Comparison of ENCODE assay signal across 9 cellular contexts in genomic region chr14:105859717-105860614, GRCh38.
DNase-seq lines count a peak whose midpoint lies in the region; ATAC-seq and TF ChIP-seq lines count a peak whose summit lies in the region.
"Had no signal": no experiment of that assay in that cellular context is flagged by ENCODE, and none has a peak within 500 bp of the region (broad histone marks: within the 10 kb centered on the region; RNA-seq: fewer than 3 reads in every experiment).

No MANE protein-coding gene starts in this region.

- 52 to 80% methylated on average over 5 to 11 of the region's 11 CpGs for whole genome bisulfite sequencing in endodermal cell (ENCODE audit: insufficient coverage in 1 of 2, insufficient read length in 1 of 2), 2 experiments

- no peak overlapping the region for H3K27ac ChIP-seq in endodermal cell (ENCODE audit: low read depth, low read length)
- H3K27ac ChIP-seq: epithelial cell of prostate had no signal

- no peak overlapping the region for H3K27ac Mint-ChIP-seq in endodermal cell

- no peak overlapping the region for H3K4me3 Mint-ChIP-seq in endodermal cell

- no peak for ATAC-seq in stimulated activated naive CD8-positive, alpha-beta T cell treated with anti-CD3 and anti-CD28 coated beads, Interleukin-15, Interleukin-2, amounts not matched to agents 100 U/mL and 50 U/mL, for 24 hours
- no peak for ATAC-seq in GM21717 (IDR thresholded peaks at IDR 0.05; ENCODE audit: unreplicated experiment)
- ATAC-seq in HG02759 (IDR thresholded peaks at IDR 0.05; ENCODE audit: unreplicated experiment): no peak
- ATAC-seq in HG03442 (IDR thresholded peaks at IDR 0.05; ENCODE audit: unreplicated experiment): no peak

- H3K27me3 ChIP-seq in endodermal cell (ENCODE audit: control insufficient read depth, insufficient read depth, low read length, poor library complexity, severe bottlenecking): no peaks in the 10 kb centered on the region

- H3K9ac ChIP-seq in endodermal cell (ENCODE audit: extremely low read depth, low read length, poor library complexity, severe bottlenecking): no peak overlapping the region

- H3K27me3 Mint-ChIP-seq in endodermal cell (ENCODE audit: insufficient read depth): no peaks in the 10 kb centered on the region

- peaks cover 65% of the 10 kb centered on the region for H3K9me3 ChIP-seq in endodermal cell (ENCODE audit: control insufficient read depth, low read length)

- no peak for TF ChIP-seq CTCF in endodermal cell (conservative IDR thresholded peaks at IDR 0.05)

- H3K36me3 Mint-ChIP-seq in endodermal cell (ENCODE audit: low read depth): no peaks in the 10 kb centered on the region

- peak; percentile 46 for DNase-seq in activated CD4-positive, CD25-positive, alpha-beta regulatory T cell treated with anti-CD3 and anti-CD28 coated beads, Interleukin-2, amount 50 U/mL, for 72 hours
- DNase-seq in endodermal cell: peak; percentile 5
- peak; percentile 10 for DNase-seq in stimulated activated naive CD8-positive, alpha-beta T cell treated with anti-CD3 and anti-CD28 coated beads, Interleukin-15, Interleukin-2, amounts not matched to agents 100 U/mL and 50 U/mL, for 24 hours
- DNase-seq in A172 (ENCODE audit: low spot score): no peak

- H3K9me3 Mint-ChIP-seq in endodermal cell: peaks cover 93% of the 10 kb centered on the region

- H3K4me1 Mint-ChIP-seq in endodermal cell: no peaks in the 10 kb centered on the region

- no peaks in the 10 kb centered on the region for H3K4me1 ChIP-seq in endodermal cell (ENCODE audit: control insufficient read depth, insufficient read depth, low read length)

- peak; percentile 82 for TF ChIP-seq POLR2A in GM19193 (IDR thresholded peaks at IDR 0.05; ENCODE audit: extremely low read depth, insufficient read depth, insufficient read length)

- no peaks in the 10 kb centered on the region for H3K36me3 ChIP-seq in endodermal cell (ENCODE audit: control insufficient read depth, insufficient read depth, low read length)

- no peak overlapping the region for H3K4me3 ChIP-seq in endodermal cell (ENCODE audit: low read length)
